Comparison of ENCODE assay signal across 1 cellular context in the genomic region with DNA sequence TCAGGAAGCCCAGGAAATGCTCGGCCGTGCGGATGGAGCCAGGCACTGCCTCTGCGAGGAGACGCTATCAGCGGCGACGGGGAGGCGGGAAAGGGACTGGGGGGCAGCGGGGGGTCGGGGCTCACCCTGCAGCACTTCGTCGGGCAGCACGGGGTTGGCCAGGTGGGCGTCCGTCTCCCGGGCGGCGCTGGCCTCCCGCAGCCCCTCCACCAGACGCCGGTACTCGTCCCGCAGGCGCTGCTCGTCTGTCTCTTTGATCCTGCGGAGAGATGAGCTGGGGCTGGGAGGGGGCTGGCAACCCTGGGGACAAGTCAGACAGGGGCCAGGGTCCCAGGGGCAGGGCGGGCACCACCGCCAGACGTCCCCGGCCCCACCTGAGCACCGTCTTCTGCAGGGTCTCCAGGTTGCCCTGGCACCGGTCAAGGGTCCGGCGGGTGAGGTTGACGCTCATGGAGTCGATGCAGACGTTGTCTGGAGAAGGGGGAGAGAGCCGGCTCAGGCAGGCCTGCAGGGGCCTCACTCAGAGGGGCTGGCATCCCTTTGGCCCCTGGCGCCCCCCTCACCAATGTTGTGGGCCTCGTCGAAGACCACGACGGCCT.
TF ChIP-seq lines count a peak whose summit lies in the region.

No MANE protein-coding gene starts in this region.

TF ChIP-seq in endothelial cell of umbilical vein, 7 proteins besides CTCF, POLR2A, EP300 and RAD21:
- TF ChIP-seq MAX (IDR thresholded peaks at IDR 0.05; ENCODE audit: insufficient read depth, insufficient read length) (no peak), FOS (IDR thresholded peaks at IDR 0.05; ENCODE audit: borderline replicate concordance, insufficient read depth, low read length) (no peak), POLR2AphosphoS5 (IDR thresholded peaks at IDR 0.05; ENCODE audit: insufficient read depth, low read depth, low read length) (no peak), EZH2 (IDR thresholded peaks at IDR 0.05; ENCODE audit: borderline replicate concordance, low read depth, low read length, severe bottlenecking) (no peak), GATA2 (IDR thresholded peaks at IDR 0.05; ENCODE audit: insufficient read depth, insufficient read length, low read depth, low read length) (no peak), JUN (IDR thresholded peaks at IDR 0.05; ENCODE audit: borderline replicate concordance, insufficient read depth, insufficient read length, low read depth) (no peak), MYC (IDR thresholded peaks at IDR 0.05; ENCODE audit: low read depth, low read length) (no peak)
